In the genomic region with DNA sequence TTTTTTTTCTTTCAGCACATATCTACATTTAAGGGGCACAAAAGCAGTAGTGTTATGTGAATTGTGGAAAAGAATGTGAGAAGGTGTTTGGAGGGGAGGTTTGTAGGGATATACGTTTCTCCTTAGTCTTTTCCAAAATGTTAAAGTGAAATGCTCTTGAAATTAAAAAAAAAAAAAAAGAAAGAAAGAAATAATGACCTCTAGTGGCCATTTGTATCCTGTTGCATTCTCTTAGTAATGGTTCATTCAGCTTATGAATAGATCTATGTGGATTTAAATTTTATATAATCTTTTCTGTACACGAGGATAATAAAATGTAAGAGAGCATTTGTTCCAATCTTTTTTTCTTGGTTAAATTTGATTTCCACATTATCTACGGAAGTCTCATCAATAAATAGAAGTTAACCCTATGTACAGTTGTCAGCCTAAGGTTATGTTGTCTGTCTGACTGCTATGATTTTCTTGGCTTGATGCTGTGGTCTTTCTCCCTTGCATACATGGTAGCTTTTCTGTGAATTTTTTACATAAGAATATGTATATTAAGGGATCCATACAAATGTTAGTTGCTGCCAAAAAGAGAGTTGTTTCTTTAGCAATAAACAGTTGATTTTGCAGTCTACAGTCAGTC, we compare ENCODE assay signal across 9 cellular contexts. TPM values are rescaled to one million over a fixed set of nuclear protein-coding genes. Genes with fewer than 3 reads are reported as not detected.
A peak's percentile ranks its signal among the peaks of the same experiment; 100 is the strongest.
DNase-seq lines count a peak whose midpoint lies in the region; ATAC-seq and TF ChIP-seq lines count a peak whose summit lies in the region.
"Had no signal": no experiment of that assay in that cellular context is flagged by ENCODE, and none has a peak within 500 bp of the region (broad histone marks: within the 10 kb centered on the region; RNA-seq: fewer than 3 reads in every experiment).

No MANE protein-coding gene starts in this region.

- no peaks in the 10 kb centered on the region for H3K9me3 ChIP-seq in prostate gland

- WGBS in prostate gland: 8% methylated on average over 3 of the region's 3 CpGs

- no peak for TF ChIP-seq POLR2A in prostate gland (IDR thresholded peaks at IDR 0.05)

- no peak overlapping the region for H3K27ac ChIP-seq in prostate gland

- no peak for ATAC-seq in HG03432 (IDR thresholded peaks at IDR 0.05; ENCODE audit: unreplicated experiment)

- H3K27me3 ChIP-seq in prostate gland (replicated peaks; ENCODE audit: insufficient read depth): no peaks in the 10 kb centered on the region

- intact Hi-C loops in prostate gland (cut with DNase I): no loop called here

- H3K4me3 ChIP-seq in prostate gland: no peak overlapping the region

- peak in 3 of 4 experiments; percentile 29 to 41 (median 37) for TF ChIP-seq CTCF in prostate gland (IDR thresholded peaks at IDR 0.05)

- no peaks in the 10 kb centered on the region for H3K36me3 ChIP-seq in prostate gland

- no peaks in the 10 kb centered on the region for H3K4me1 ChIP-seq in prostate gland (replicated peaks)

- DNase-seq in DMS153 treated with DMSO at 0.1 percent for 48 hours (lab: John Stamatoyannopoulos, UW; ENCODE audit: unreplicated experiment): peak; percentile 7
- no peak for DNase-seq in DMS153 (lab: John Stamatoyannopoulos, UW)
- peak; percentile 50 for DNase-seq in NOMO-1 treated with DMSO at 0.1 percent for 48 hours (lab: John Stamatoyannopoulos, UW; ENCODE audit: unreplicated experiment)
- DNase-seq in epidermal melanocyte (ENCODE audit: insufficient read length, low spot score): peak; percentile 25
- no peak for DNase-seq in prostate gland (ENCODE audit: low spot score)
- no peak for DNase-seq in NCI-H1436 (lab: John Stamatoyannopoulos, UW)
- DNase-seq in COLO668 (lab: John Stamatoyannopoulos, UW; ENCODE audit: unreplicated experiment): no peak

RNA-seq across cellular contexts. Expression of a gene that starts 1.7 kb away (rescaled TPM):
- total RNA-seq in prostate gland: under 1 TPM; 0.28 to 0.73 TPM
- total RNA-seq: CD4-positive, CD25-positive, alpha-beta regulatory T cell had no signal

RNA-seq across cellular contexts. Expression of a gene that starts 11.1 kb away (rescaled TPM):
- total RNA-seq in prostate gland: 10 to 100 TPM in 1 of 2 donors, 1 to 10 TPM in 1; 9.3 to 10.9 TPM
- total RNA-seq: CD4-positive, CD25-positive, alpha-beta regulatory T cell had no signal

RNA-seq across cellular contexts. Expression of a gene that starts 49.3 kb away (rescaled TPM):
- total RNA-seq in prostate gland: under 1 TPM; 0.09 to 0.28 TPM

RNA-seq across cellular contexts. Expression of a gene that starts 56.9 kb away (rescaled TPM):
- 1 to 10 TPM in 1 of 2 donors, under 1 TPM in 1; 0.97 to 5.0 TPM for total RNA-seq in prostate gland

Comparison
In these comparisons a context has a peak if more than half of its experiments do, and no peak if none do; other contexts are left out.
1. DNase-seq: peak in DMS153 treated with DMSO at 0.1 percent for 48 hours (single experiment), NOMO-1 treated with DMSO at 0.1 percent for 48 hours (single experiment) and epidermal melanocyte (single experiment); none in DMS153 (single experiment), prostate gland (single experiment), NCI-H1436 (single experiment) and COLO668 (single experiment).